In genomic region chr3:14289590-14290453, GRCh38 we compare ENCODE assay signal across 9 cellular contexts.
DNase-seq lines count a peak whose midpoint lies in the region; ATAC-seq, FAIRE-seq and TF ChIP-seq lines count a peak whose summit lies in the region.
"Had no signal": no experiment of that assay in that cellular context is flagged by ENCODE, and none has a peak within 500 bp of the region (broad histone marks: within the 10 kb centered on the region; RNA-seq: fewer than 3 reads in every experiment).

No MANE protein-coding gene starts in this region.

- H3K79me2 ChIP-seq in astrocyte (ENCODE audit: insufficient read depth, low read length), result no peaks in the 10 kb centered on the region

- peaks cover 28% of the 10 kb centered on the region for H3K4me1 Mint-ChIP-seq in astrocyte (ENCODE audit: low read depth, unreplicated experiment)
- peaks cover 0 to 2% (median 0%) of the 10 kb centered on the region in 4 donors for H3K4me1 Mint-ChIP-seq in CD4-positive, alpha-beta memory T cell

- peaks cover 11% of the 10 kb centered on the region for H3K4me1 ChIP-seq in astrocyte (ENCODE audit: insufficient read depth, low read length)
- H3K4me1 ChIP-seq in right cardiac atrium (ENCODE audit: control insufficient read depth, insufficient read depth, low read length), result peaks cover 3% of the 10 kb centered on the region
- H3K4me1 ChIP-seq in CD4-positive, alpha-beta memory T cell (ENCODE audit: insufficient read depth, low read length), result no peaks in the 10 kb centered on the region

- H3K36me3 Mint-ChIP-seq in astrocyte (ENCODE audit: low read depth, unreplicated experiment), result no peaks in the 10 kb centered on the region
- no peaks in the 10 kb centered on the region for H3K36me3 Mint-ChIP-seq in CD4-positive, alpha-beta memory T cell

- CTCF ChIA-PET in CD4-positive, alpha-beta memory T cell (lab: Charles Lee; ENCODE audit: partially characterized antibody), result no interaction called here

- POLR2A ChIA-PET in CD4-positive, alpha-beta memory T cell (lab: Charles Lee; ENCODE audit: partially characterized antibody), result no interaction called here

- TF ChIP-seq CTCF in astrocyte (IDR thresholded peaks at IDR 0.05; ENCODE audit: insufficient read depth, low read depth, low read length), result no peak

- H3K9ac ChIP-seq in astrocyte (ENCODE audit: low read length), result no peak overlapping the region
- H3K9ac ChIP-seq: BLaER1 treated with 17β-estradiol and CSF1 and Interleukin-3, amounts not matched to agents 10 nM and 100 nM had no signal

- H3K36me3 ChIP-seq in astrocyte (ENCODE audit: insufficient read depth, low read length), result no peaks in the 10 kb centered on the region
- no peaks in the 10 kb centered on the region for H3K36me3 ChIP-seq in CD4-positive, alpha-beta memory T cell (ENCODE audit: insufficient read depth, low read length)
- H3K36me3 ChIP-seq: BLaER1 treated with 17β-estradiol and CSF1 and Interleukin-3, amounts not matched to agents 10 nM and 100 nM had no signal

- H3K27me3 Mint-ChIP-seq in astrocyte (ENCODE audit: low read depth, unreplicated experiment), result peaks cover 6% of the 10 kb centered on the region
- H3K27me3 Mint-ChIP-seq in CD4-positive, alpha-beta memory T cell, result peaks cover 3% of the 10 kb centered on the region in 2 donors

- H2AFZ ChIP-seq in astrocyte (ENCODE audit: low read depth, low read length), result no peak overlapping the region

- peak overlapping the region; percentile 97 for H3K27ac Mint-ChIP-seq in astrocyte (ENCODE audit: unreplicated experiment)
- no peak overlapping the region for H3K27ac Mint-ChIP-seq in CD4-positive, alpha-beta memory T cell

- peak; percentile 83 to 85 for ATAC-seq in right cardiac atrium
- no peak for ATAC-seq in HG02885 (IDR thresholded peaks at IDR 0.05; ENCODE audit: poor library complexity, unreplicated experiment)

- no peak overlapping the region for H3K4me2 ChIP-seq in astrocyte (ENCODE audit: low read length)

- H3K9me3 Mint-ChIP-seq in astrocyte (ENCODE audit: unreplicated experiment), result no peaks in the 10 kb centered on the region
- no peaks in the 10 kb centered on the region for H3K9me3 Mint-ChIP-seq in CD4-positive, alpha-beta memory T cell

- H3K27ac ChIP-seq in astrocyte (ENCODE audit: low read depth, low read length) (peak overlapping the region; percentile 29), right cardiac atrium (ENCODE audit: low read length) (no peak overlapping the region)
- H3K27ac ChIP-seq in CD4-positive, alpha-beta memory T cell (ENCODE audit: low read depth, low read length), result no peak overlapping the region
- H3K27ac ChIP-seq: BLaER1 treated with 17β-estradiol and CSF1 and Interleukin-3, amounts not matched to agents 10 nM and 100 nM had no signal

- H3K4me3 ChIP-seq in astrocyte (ENCODE audit: insufficient read depth, low read depth, low read length) (no peak overlapping the region), right cardiac atrium (ENCODE audit: low read length) (no peak overlapping the region)
- no peak overlapping the region for H3K4me3 ChIP-seq in CD4-positive, alpha-beta memory T cell (ENCODE audit: low read length in 2 of 2)
- H3K4me3 ChIP-seq: BLaER1 treated with 17β-estradiol and CSF1 and Interleukin-3, amounts not matched to agents 10 nM and 100 nM had no signal

- DNase-seq in A172 (ENCODE audit: low spot score) (peak; percentile 85), HTR-8/SVneo (ENCODE audit: insufficient read length, low spot score) (peak; percentile 80), astrocyte (ENCODE audit: low read depth) (peak; percentile 92), right cardiac atrium (no peak), DMS153 treated with DMSO at 0.1 percent for 48 hours (lab: John Stamatoyannopoulos, UW; ENCODE audit: unreplicated experiment) (no peak), HUDEP-2 (lab: John Stamatoyannopoulos, UW; ENCODE audit: unreplicated experiment in 76 of 76) (no peak)
- DNase-seq in CD4-positive, alpha-beta memory T cell, result no peak

- no peak for FAIRE-seq in HTR-8/SVneo (lab: Jason Lieb, UNC)
- FAIRE-seq in astrocyte (lab: Jason Lieb, UNC), result peak; percentile 32

- 43% methylated on average over 7 of the region's 7 CpGs for WGBS in right cardiac atrium

- H3K27me3 ChIP-seq in astrocyte (ENCODE audit: insufficient read depth, low read length) (peaks cover 17% of the 10 kb centered on the region), right cardiac atrium (ENCODE audit: control insufficient read depth, insufficient read depth) (no peaks in the 10 kb centered on the region)
- H3K27me3 ChIP-seq in CD4-positive, alpha-beta memory T cell (ENCODE audit: insufficient read depth, low read length), result no peaks in the 10 kb centered on the region

- H4K20me1 ChIP-seq in astrocyte (ENCODE audit: insufficient read depth, low read length), result no peaks in the 10 kb centered on the region
- H4K20me1 ChIP-seq: BLaER1 treated with 17β-estradiol and CSF1 and Interleukin-3, amounts not matched to agents 10 nM and 100 nM had no signal

- intact Hi-C loops in right cardiac atrium (cut with DNase I), result no loop called here
- intact Hi-C loops in CD4-positive, alpha-beta memory T cell (cut with micrococcal nuclease), result no loop called here

- no peak overlapping the region for H3K4me3 Mint-ChIP-seq in astrocyte (ENCODE audit: unreplicated experiment)
- H3K4me3 Mint-ChIP-seq in CD4-positive, alpha-beta memory T cell, result no peak overlapping the region

- H3K9me3 ChIP-seq in astrocyte (ENCODE audit: insufficient read depth, low read depth, low read length), result no peaks in the 10 kb centered on the region
- no peaks in the 10 kb centered on the region for H3K9me3 ChIP-seq in right cardiac atrium (ENCODE audit: control insufficient read depth, low read length)
- H3K9me3 ChIP-seq in CD4-positive, alpha-beta memory T cell (ENCODE audit: control insufficient read depth in 1 of 2, low read length in 2 of 2), result no peaks in the 10 kb centered on the region

Comparison
In these comparisons a context has a peak if more than half of its experiments do, and no peak if none do; other contexts are left out.
1. DNase-seq: peak in A172 (single experiment), HTR-8/SVneo (single experiment) and astrocyte (single experiment); none in right cardiac atrium (0 of 3), DMS153 treated with DMSO at 0.1 percent for 48 hours (single experiment), HUDEP-2 (0 of 76) and CD4-positive, alpha-beta memory T cell (0 of 5).